1 cellular context compared by ENCODE assay signal in the genomic region with DNA sequence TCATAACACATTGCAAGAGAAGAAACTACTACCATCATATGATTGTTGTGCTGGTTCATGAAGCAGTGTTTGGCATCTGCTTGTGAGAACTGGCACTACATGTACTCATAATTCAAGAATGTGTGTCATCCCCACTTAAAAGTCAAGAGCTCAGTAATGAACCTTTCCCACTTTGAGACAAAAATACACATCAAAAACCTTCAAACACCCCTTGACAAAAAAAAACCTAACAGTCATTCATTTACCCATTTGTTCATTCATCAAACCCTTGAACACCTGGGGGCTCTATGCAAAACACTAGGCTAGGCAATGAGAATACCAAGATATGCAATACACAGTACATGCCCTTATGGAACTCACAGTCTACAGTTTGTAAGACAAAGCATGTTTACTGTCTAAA.
TF ChIP-seq lines count a peak whose summit lies in the region.

No MANE protein-coding gene starts in this region.

TF ChIP-seq in GM23338, 12 proteins besides CTCF, POLR2A, EP300 and RAD21 (continued from another document):
- TF ChIP-seq, protein P1, sequence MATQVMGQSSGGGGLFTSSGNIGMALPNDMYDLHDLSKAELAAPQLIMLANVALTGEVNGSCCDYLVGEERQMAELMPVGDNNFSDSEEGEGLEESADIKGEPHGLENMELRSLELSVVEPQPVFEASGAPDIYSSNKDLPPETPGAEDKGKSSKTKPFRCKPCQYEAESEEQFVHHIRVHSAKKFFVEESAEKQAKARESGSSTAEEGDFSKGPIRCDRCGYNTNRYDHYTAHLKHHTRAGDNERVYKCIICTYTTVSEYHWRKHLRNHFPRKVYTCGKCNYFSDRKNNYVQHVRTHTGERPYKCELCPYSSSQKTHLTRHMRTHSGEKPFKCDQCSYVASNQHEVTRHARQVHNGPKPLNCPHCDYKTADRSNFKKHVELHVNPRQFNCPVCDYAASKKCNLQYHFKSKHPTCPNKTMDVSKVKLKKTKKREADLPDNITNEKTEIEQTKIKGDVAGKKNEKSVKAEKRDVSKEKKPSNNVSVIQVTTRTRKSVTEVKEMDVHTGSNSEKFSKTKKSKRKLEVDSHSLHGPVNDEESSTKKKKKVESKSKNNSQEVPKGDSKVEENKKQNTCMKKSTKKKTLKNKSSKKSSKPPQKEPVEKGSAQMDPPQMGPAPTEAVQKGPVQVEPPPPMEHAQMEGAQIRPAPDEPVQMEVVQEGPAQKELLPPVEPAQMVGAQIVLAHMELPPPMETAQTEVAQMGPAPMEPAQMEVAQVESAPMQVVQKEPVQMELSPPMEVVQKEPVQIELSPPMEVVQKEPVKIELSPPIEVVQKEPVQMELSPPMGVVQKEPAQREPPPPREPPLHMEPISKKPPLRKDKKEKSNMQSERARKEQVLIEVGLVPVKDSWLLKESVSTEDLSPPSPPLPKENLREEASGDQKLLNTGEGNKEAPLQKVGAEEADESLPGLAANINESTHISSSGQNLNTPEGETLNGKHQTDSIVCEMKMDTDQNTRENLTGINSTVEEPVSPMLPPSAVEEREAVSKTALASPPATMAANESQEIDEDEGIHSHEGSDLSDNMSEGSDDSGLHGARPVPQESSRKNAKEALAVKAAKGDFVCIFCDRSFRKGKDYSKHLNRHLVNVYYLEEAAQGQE (IDR thresholded peaks at IDR 0.05; ENCODE audit: unreplicated experiment): no peak
- TF ChIP-seq, protein P2, sequence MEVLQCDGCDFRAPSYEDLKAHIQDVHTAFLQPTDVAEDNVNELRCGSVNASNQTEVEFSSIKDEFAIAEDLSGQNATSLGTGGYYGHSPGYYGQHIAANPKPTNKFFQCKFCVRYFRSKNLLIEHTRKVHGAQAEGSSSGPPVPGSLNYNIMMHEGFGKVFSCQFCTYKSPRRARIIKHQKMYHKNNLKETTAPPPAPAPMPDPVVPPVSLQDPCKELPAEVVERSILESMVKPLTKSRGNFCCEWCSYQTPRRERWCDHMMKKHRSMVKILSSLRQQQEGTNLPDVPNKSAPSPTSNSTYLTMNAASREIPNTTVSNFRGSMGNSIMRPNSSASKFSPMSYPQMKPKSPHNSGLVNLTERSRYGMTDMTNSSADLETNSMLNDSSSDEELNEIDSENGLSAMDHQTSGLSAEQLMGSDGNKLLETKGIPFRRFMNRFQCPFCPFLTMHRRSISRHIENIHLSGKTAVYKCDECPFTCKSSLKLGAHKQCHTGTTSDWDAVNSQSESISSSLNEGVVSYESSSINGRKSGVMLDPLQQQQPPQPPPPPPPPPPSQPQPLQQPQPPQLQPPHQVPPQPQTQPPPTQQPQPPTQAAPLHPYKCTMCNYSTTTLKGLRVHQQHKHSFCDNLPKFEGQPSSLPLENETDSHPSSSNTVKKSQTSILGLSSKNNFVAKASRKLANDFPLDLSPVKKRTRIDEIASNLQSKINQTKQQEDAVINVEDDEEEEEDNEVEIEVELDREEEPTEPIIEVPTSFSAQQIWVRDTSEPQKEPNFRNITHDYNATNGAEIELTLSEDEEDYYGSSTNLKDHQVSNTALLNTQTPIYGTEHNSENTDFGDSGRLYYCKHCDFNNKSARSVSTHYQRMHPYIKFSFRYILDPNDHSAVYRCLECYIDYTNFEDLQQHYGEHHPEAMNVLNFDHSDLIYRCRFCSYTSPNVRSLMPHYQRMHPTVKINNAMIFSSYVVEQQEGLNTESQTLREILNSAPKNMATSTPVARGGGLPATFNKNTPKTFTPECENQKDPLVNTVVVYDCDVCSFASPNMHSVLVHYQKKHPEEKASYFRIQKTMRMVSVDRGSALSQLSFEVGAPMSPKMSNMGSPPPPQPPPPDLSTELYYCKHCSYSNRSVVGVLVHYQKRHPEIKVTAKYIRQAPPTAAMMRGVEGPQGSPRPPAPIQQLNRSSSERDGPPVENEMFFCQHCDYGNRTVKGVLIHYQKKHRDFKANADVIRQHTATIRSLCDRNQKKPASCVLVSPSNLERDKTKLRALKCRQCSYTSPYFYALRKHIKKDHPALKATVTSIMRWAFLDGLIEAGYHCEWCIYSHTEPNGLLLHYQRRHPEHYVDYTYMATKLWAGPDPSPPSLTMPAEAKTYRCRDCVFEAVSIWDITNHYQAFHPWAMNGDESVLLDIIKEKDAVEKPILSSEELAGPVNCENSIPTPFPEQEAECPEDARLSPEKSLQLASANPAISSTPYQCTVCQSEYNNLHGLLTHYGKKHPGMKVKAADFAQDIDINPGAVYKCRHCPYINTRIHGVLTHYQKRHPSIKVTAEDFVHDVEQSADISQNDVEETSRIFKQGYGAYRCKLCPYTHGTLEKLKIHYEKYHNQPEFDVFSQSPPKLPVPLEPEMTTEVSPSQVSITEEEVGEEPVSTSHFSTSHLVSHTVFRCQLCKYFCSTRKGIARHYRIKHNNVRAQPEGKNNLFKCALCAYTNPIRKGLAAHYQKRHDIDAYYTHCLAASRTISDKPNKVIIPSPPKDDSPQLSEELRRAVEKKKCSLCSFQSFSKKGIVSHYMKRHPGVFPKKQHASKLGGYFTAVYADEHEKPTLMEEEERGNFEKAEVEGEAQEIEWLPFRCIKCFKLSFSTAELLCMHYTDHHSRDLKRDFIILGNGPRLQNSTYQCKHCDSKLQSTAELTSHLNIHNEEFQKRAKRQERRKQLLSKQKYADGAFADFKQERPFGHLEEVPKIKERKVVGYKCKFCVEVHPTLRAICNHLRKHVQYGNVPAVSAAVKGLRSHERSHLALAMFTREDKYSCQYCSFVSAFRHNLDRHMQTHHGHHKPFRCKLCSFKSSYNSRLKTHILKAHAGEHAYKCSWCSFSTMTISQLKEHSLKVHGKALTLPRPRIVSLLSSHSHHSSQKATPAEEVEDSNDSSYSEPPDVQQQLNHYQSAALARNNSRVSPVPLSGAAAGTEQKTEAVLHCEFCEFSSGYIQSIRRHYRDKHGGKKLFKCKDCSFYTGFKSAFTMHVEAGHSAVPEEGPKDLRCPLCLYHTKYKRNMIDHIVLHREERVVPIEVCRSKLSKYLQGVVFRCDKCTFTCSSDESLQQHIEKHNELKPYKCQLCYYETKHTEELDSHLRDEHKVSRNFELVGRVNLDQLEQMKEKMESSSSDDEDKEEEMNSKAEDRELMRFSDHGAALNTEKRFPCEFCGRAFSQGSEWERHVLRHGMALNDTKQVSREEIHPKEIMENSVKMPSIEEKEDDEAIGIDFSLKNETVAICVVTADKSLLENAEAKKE (CRISPR knock-in tag; IDR thresholded peaks at IDR 0.05): no peak
- no peak for TF ChIP-seq ZNF331 (CRISPR knock-in tag; IDR thresholded peaks at IDR 0.05; ENCODE audit: low read depth)
